In the genomic region with DNA sequence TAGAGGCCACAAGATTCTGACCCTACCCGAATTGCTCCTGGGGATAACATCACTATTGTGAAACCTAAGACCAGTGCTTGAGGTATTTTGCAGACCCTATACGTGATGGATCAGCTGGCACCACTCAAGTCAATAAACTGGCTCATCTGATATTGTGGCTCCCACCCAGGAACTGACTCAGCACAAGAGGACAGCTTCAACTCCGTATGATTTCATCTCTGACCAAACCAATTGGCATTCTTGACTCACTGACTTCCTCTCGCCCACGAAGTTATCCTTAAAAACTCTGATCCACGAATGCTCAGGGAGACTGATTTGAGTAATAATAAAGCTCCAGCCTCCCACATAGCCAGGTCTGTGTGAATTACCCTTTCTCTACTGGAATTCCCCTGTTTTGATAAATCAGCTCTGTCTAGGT, we compare ENCODE assay signal across 14 cellular contexts.
DNase-seq lines count a peak whose midpoint lies in the region; TF ChIP-seq lines count a peak whose summit lies in the region.
"Had no signal": no experiment of that assay in that cellular context is flagged by ENCODE, and none has a peak within 500 bp of the region (broad histone marks: within the 10 kb centered on the region; RNA-seq: fewer than 3 reads in every experiment).

No MANE protein-coding gene starts in this region.

- peak overlapping the region; percentile 66 for H3K27ac ChIP-seq in smooth muscle cell (ENCODE audit: low read depth)
- H3K27ac ChIP-seq: heart right ventricle had no signal

- no peak for TF ChIP-seq CTCF in epithelial cell of esophagus (IDR thresholded peaks at IDR 0.05; ENCODE audit: insufficient read depth, low read depth, low read length, missing control alignments)
- no peak for TF ChIP-seq CTCF in smooth muscle cell (IDR thresholded peaks at IDR 0.05; ENCODE audit: borderline replicate concordance, insufficient read depth, poor library complexity, severe bottlenecking)

- H3K4me3 Mint-ChIP-seq in T-helper 2 cell treated with Interferon-gamma antibody and Interleukin-4, amounts not matched to agents 5 μg/mL and 100 μg/mL, for 36 hours = no peak overlapping the region
- H3K4me3 Mint-ChIP-seq: GM23338 had no signal

- no peaks in the 10 kb centered on the region for H3K27me3 Mint-ChIP-seq in T-helper 2 cell treated with Interferon-gamma antibody and Interleukin-4, amounts not matched to agents 5 μg/mL and 100 μg/mL, for 36 hours (ENCODE audit: low read depth)

- H2AFZ ChIP-seq in smooth muscle cell (ENCODE audit: low read depth) = no peak overlapping the region
- H2AFZ ChIP-seq: GM23338 had no signal

- no peaks in the 10 kb centered on the region for H3K36me3 Mint-ChIP-seq in T-helper 2 cell treated with Interferon-gamma antibody and Interleukin-4, amounts not matched to agents 5 μg/mL and 100 μg/mL, for 36 hours (ENCODE audit: low read depth)

- no peaks in the 10 kb centered on the region for H3K4me1 Mint-ChIP-seq in T-helper 2 cell treated with Interferon-gamma antibody and Interleukin-4, amounts not matched to agents 5 μg/mL and 100 μg/mL, for 36 hours (ENCODE audit: low read depth)
- H3K4me1 Mint-ChIP-seq: GM23338 had no signal

- no peaks in the 10 kb centered on the region for H3K27me3 ChIP-seq in smooth muscle cell (ENCODE audit: low read depth)

- no peak overlapping the region for H3K27ac Mint-ChIP-seq in T-helper 2 cell treated with Interferon-gamma antibody and Interleukin-4, amounts not matched to agents 5 μg/mL and 100 μg/mL, for 36 hours
- H3K27ac Mint-ChIP-seq: GM23338 had no signal

- WGBS in smooth muscle cell (ENCODE audit: low lambda C conversion rate) = 37% methylated on average over 6 of the region's 6 CpGs

- H3K9ac ChIP-seq in smooth muscle cell (ENCODE audit: low read depth) = no peak overlapping the region

- H4K20me1 ChIP-seq in smooth muscle cell (ENCODE audit: low read depth) = no peaks in the 10 kb centered on the region

- H3K4me1 ChIP-seq in smooth muscle cell (ENCODE audit: low read depth) = no peaks in the 10 kb centered on the region
- H3K4me1 ChIP-seq: heart right ventricle had no signal

- no peaks in the 10 kb centered on the region for H3F3A ChIP-seq in smooth muscle cell (ENCODE audit: low read depth)

- H3K4me3 ChIP-seq in epithelial cell of esophagus (ENCODE audit: low read length) (no peak overlapping the region), smooth muscle cell (no peak overlapping the region)
- H3K4me3 ChIP-seq: GM23338, heart right ventricle had no signal

- no peaks in the 10 kb centered on the region for H3K9me3 Mint-ChIP-seq in T-helper 2 cell treated with Interferon-gamma antibody and Interleukin-4, amounts not matched to agents 5 μg/mL and 100 μg/mL, for 36 hours

- H3K9me3 ChIP-seq in smooth muscle cell (replicated peaks; ENCODE audit: low read depth) = no peaks in the 10 kb centered on the region

- no peaks in the 10 kb centered on the region for H3K36me3 ChIP-seq in smooth muscle cell (ENCODE audit: low read depth)
- H3K36me3 ChIP-seq: heart right ventricle had no signal

- DNase-seq in T-helper 2 cell treated with Interferon-gamma antibody and Interleukin-4, amounts not matched to agents 5 μg/mL and 100 μg/mL, for 36 hours (ENCODE audit: low spot score) = peak; percentile 13
- DNase-seq in T-helper 2 cell = no peak
- DNase-seq in OCI-M1 (lab: John Stamatoyannopoulos, UW) = peak; percentile 18
- DNase-seq in epithelial cell of esophagus (ENCODE audit: low read depth) = peak; percentile 97
- DNase-seq in smooth muscle cell (lab: John Stamatoyannopoulos, UW; ENCODE audit: unreplicated experiment) = no peak
- no peak for DNase-seq in DMS114 treated with DMSO at 0.1 percent for 48 hours (lab: John Stamatoyannopoulos, UW; ENCODE audit: unreplicated experiment)
- DNase-seq in activated CD4-positive, CD25-positive, alpha-beta regulatory T cell treated with anti-CD3 and anti-CD28 coated beads, Interleukin-2, amount 50 U/mL, for 72 hours = no peak
- no peak for DNase-seq in cardiac septum (ENCODE audit: low spot score)
- DNase-seq: 8988T; activated T-cell treated with anti-CD3 and anti-CD28 coated beads, Interleukin-2, amount 50 U/mL, for 1 hour; cerebellar nuclear complex; heart right ventricle; NCI-H1417 treated with DMSO at 0.1 percent for 48 hours had no signal

- no peaks in the 10 kb centered on the region for H3K79me2 ChIP-seq in smooth muscle cell (ENCODE audit: low read depth)

- no peak overlapping the region for H3K4me2 ChIP-seq in smooth muscle cell
- H3K4me2 ChIP-seq: GM23338 had no signal

- intact Hi-C loops in cardiac septum (cut with DNase I) = no loop called here

Comparison
In these comparisons a context has a peak if more than half of its experiments do, and no peak if none do; other contexts are left out.
1. DNase-seq: peak in T-helper 2 cell treated with Interferon-gamma antibody and Interleukin-4, amounts not matched to agents 5 μg/mL and 100 μg/mL, for 36 hours (single experiment), OCI-M1 (single experiment) and epithelial cell of esophagus (single experiment); none in T-helper 2 cell (0 of 5), smooth muscle cell (single experiment), DMS114 treated with DMSO at 0.1 percent for 48 hours (single experiment), activated CD4-positive, CD25-positive, alpha-beta regulatory T cell treated with anti-CD3 and anti-CD28 coated beads, Interleukin-2, amount 50 U/mL, for 72 hours (single experiment) and cardiac septum (single experiment).